ENCODE assay signal across 17 cellular contexts in the genomic region with DNA sequence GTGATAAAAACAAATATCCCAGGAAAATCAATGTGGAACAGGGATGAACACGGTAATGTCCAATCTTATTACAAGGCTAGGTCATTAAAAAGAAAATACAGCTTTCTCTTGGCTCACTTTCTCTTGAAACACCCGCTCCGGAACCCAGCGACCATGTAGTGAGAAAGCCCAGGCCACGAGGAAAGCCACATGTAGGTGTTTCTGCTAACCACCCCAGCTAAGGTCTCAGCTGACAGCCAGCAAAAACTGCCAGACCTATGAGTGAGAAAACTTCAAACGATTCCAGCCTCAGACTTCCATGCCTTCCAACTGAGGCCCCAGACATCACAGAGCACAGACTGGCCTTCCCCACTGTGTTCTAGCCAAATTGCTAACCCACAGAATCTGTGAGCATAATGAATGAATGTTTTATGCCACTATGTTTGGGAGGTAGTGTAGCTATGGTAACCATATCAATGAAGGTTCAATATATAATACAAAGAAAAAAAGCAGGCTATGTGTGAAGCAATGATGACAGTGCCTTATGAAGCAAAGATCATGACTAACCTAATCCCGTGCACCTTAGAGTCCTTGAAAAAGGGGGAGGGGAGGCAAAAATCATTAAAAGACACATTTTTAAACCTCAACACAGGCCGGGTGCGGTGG. TPM values are rescaled to one million over a fixed set of nuclear protein-coding genes. Genes with fewer than 3 reads are reported as not detected.
"Had no signal": no experiment of that assay in that cellular context is flagged by ENCODE, and none has a peak within 500 bp of the region (broad histone marks: within the 10 kb centered on the region; RNA-seq: fewer than 3 reads in every experiment).

No MANE protein-coding gene starts in this region.

- H3K4me3 Mint-ChIP-seq: activated naive CD4-positive, alpha-beta T cell treated with anti-CD3 and anti-CD28 coated beads, Interleukin-2, amount 50 U/mL, for 24 hours had no signal

- H3K9me3 Mint-ChIP-seq: activated naive CD4-positive, alpha-beta T cell treated with anti-CD3 and anti-CD28 coated beads, Interleukin-2, amount 50 U/mL, for 24 hours had no signal

- H3K4me3 ChIP-seq: adrenal gland, cardiac muscle cell, gastroesophageal sphincter, heart right ventricle, lower lobe of right lung, ovary, stomach, thoracic aorta, upper lobe of right lung had no signal

- H3K27me3 ChIP-seq: adrenal gland, cardiac muscle cell, gastroesophageal sphincter, ovary, stomach, upper lobe of right lung had no signal

- FAIRE-seq: endometrium had no signal

- ATAC-seq: activated CD4-positive, CD25-positive, alpha-beta regulatory T cell treated with anti-CD3 and anti-CD28 coated beads, Interleukin-2, amount 50 U/mL, for 24 hours; gastroesophageal sphincter; heart right ventricle; left cardiac atrium; lower lobe of right lung; upper lobe of right lung had no signal

- H3K36me3 ChIP-seq: adrenal gland, cardiac muscle cell, gastroesophageal sphincter, heart right ventricle, lower lobe of right lung, ovary, stomach, thoracic aorta, upper lobe of right lung had no signal

- H3K4me1 ChIP-seq: adrenal gland, gastroesophageal sphincter, heart right ventricle, lower lobe of right lung, stomach, upper lobe of right lung had no signal

- H3K4me1 Mint-ChIP-seq: activated naive CD4-positive, alpha-beta T cell treated with anti-CD3 and anti-CD28 coated beads, Interleukin-2, amount 50 U/mL, for 24 hours had no signal

- DNase-seq: activated CD4-positive, alpha-beta T cell treated with anti-CD3 and anti-CD28 coated beads, Interleukin-2, amount 50 U/mL, for 1 hour; adrenal gland; heart right ventricle; left cardiac atrium; lower lobe of right lung; ovary; stimulated activated CD4-positive, alpha-beta T cell treated with anti-CD3 and anti-CD28 coated beads, Interleukin-2, amount 100 ng/mL, for 24 hours; stomach; T1000; upper lobe of right lung had no signal

- H3K27ac Mint-ChIP-seq: activated naive CD4-positive, alpha-beta T cell treated with anti-CD3 and anti-CD28 coated beads, Interleukin-2, amount 50 U/mL, for 24 hours had no signal

- H3K36me3 Mint-ChIP-seq: activated naive CD4-positive, alpha-beta T cell treated with anti-CD3 and anti-CD28 coated beads, Interleukin-2, amount 50 U/mL, for 24 hours had no signal

- H3K27ac ChIP-seq: adrenal gland, cardiac muscle cell, gastroesophageal sphincter, heart right ventricle, lower lobe of right lung, ovary, stomach, thoracic aorta, upper lobe of right lung had no signal

RNA-seq across cellular contexts. Expression of gene TPTE2, which starts 11.9 kb away (rescaled TPM):
- total RNA-seq: gastroesophageal sphincter, heart right ventricle, left cardiac atrium, lower lobe of right lung, thoracic aorta, upper lobe of right lung had no signal
- polyA plus RNA-seq: cardiac muscle cell, esophagus, heart right ventricle, stomach had no signal
